ENCODE assay signal across 11 cellular contexts in genomic region chr2:175373001-175373727, GRCh38.
DNase-seq lines count a peak whose midpoint lies in the region; ATAC-seq and TF ChIP-seq lines count a peak whose summit lies in the region.
"Had no signal": no experiment of that assay in that cellular context is flagged by ENCODE, and none has a peak within 500 bp of the region (broad histone marks: within the 10 kb centered on the region; RNA-seq: fewer than 3 reads in every experiment).

No MANE protein-coding gene starts in this region.

- no peak overlapping the region for H3K4me3 ChIP-seq in adipocyte (ENCODE audit: low read length)
- no peak overlapping the region for H3K4me3 ChIP-seq in left lung
- H3K4me3 ChIP-seq in esophagus squamous epithelium, result no peak overlapping the region
- no peak overlapping the region for H3K4me3 ChIP-seq in right atrium auricular region

- no peak overlapping the region for H3K9ac ChIP-seq in adipocyte (ENCODE audit: low read length)

- no peak for TF ChIP-seq POLR2A in esophagus squamous epithelium (IDR thresholded peaks at IDR 0.05)

- H3K4me1 ChIP-seq in adipocyte (ENCODE audit: control insufficient read depth, insufficient read depth, low read length) (peaks cover 12% of the 10 kb centered on the region), left lung (peaks cover 0 to 10% of the 10 kb centered on the region in 2 donors), esophagus squamous epithelium (no peaks in the 10 kb centered on the region), right atrium auricular region (no peaks in the 10 kb centered on the region)

- H3K36me3 ChIP-seq in adipocyte (ENCODE audit: control insufficient read depth, insufficient read depth, low read length, severe bottlenecking), result no peaks in the 10 kb centered on the region
- H3K36me3 ChIP-seq in left lung, result no peaks in the 10 kb centered on the region
- H3K36me3 ChIP-seq in esophagus squamous epithelium, result no peaks in the 10 kb centered on the region
- H3K36me3 ChIP-seq in right atrium auricular region, result no peaks in the 10 kb centered on the region

- H3K27me3 ChIP-seq in adipocyte (replicated peaks; ENCODE audit: control insufficient read depth, insufficient read depth, low read length) (peaks cover 4% of the 10 kb centered on the region), left lung (no peaks in the 10 kb centered on the region), esophagus squamous epithelium (peaks cover 0 to 26% (median 0%) of the 10 kb centered on the region in 4 donors), right atrium auricular region (no peaks in the 10 kb centered on the region)

- H3K9me3 ChIP-seq in adipocyte (ENCODE audit: control insufficient read depth, low read length), result no peaks in the 10 kb centered on the region
- no peaks in the 10 kb centered on the region for H3K9me3 ChIP-seq in left lung
- H3K9me3 ChIP-seq in esophagus squamous epithelium, result no peaks in the 10 kb centered on the region
- H3K9me3 ChIP-seq in right atrium auricular region, result no peaks in the 10 kb centered on the region

- DNase-seq in AG09319 (ENCODE audit: extremely low read depth, low read depth), result peak; percentile 15
- peak; percentile 87 for DNase-seq in HS-5 (ENCODE audit: low read depth)
- DNase-seq in adipocyte (ENCODE audit: low read depth), result peak; percentile 50
- no peak for DNase-seq in left lung
- no peak for DNase-seq in esophagus squamous epithelium (lab: John Stamatoyannopoulos, UW)
- DNase-seq in right atrium auricular region (ENCODE audit: low spot score), result no peak
- DNase-seq: anterior cingulate cortex, trophoblast cell had no signal

- ATAC-seq in left lung (peak; percentile 21), HG03354 (IDR thresholded peaks at IDR 0.05; ENCODE audit: poor library complexity, severe bottlenecking, unreplicated experiment) (no peak), GM19023 (IDR thresholded peaks at IDR 0.05; ENCODE audit: unreplicated experiment) (no peak)

- intact Hi-C loops in left lung (cut with DNase I) (no loop called here), esophagus squamous epithelium (cut with DNase I) (no loop called here)

- H3K27ac ChIP-seq in left lung (peak overlapping the region in 1 of 2 donors; percentile 64), esophagus squamous epithelium (no peak overlapping the region), right atrium auricular region (no peak overlapping the region)
- H3K27ac ChIP-seq: C4-2B had no signal

- WGBS in esophagus squamous epithelium, 2 donors, result 40 to 42% methylated on average over 8 of the region's 8 CpGs

- TF ChIP-seq CTCF in AG09319 (IDR thresholded peaks at IDR 0.05; ENCODE audit: low read depth, low read length), result no peak
- TF ChIP-seq CTCF in left lung (IDR thresholded peaks at IDR 0.05), result no peak
- no peak for TF ChIP-seq CTCF in esophagus squamous epithelium (IDR thresholded peaks at IDR 0.05)
- TF ChIP-seq CTCF in right atrium auricular region (IDR thresholded peaks at IDR 0.05), result no peak

Comparison
In these comparisons a context has a peak if more than half of its experiments do, and no peak if none do; other contexts are left out.
1. DNase-seq: peak in AG09319 (single experiment), HS-5 (single experiment) and adipocyte (single experiment); none in left lung (0 of 2), esophagus squamous epithelium (single experiment) and right atrium auricular region (single experiment).